ENCODE assay signal across 24 cellular contexts in genomic region chr14:38143170-38143569, GRCh38.
DNase-seq lines count a peak whose midpoint lies in the region; TF ChIP-seq lines count a peak whose summit lies in the region.
"Had no signal": no experiment of that assay in that cellular context is flagged by ENCODE, and none has a peak within 500 bp of the region (broad histone marks: within the 10 kb centered on the region; RNA-seq: fewer than 3 reads in every experiment).

No MANE protein-coding gene starts in this region.

- no peaks in the 10 kb centered on the region for H3K9me3 Mint-ChIP-seq in MCF 10A (ENCODE audit: unreplicated experiment)
- H3K9me3 Mint-ChIP-seq: nephron had no signal

- H3K9me3 ChIP-seq in mammary epithelial cell (replicated peaks; ENCODE audit: insufficient read depth, low read length) (peaks cover 9% of the 10 kb centered on the region), SK-N-MC (ENCODE audit: low read depth, low read length) (no peaks in the 10 kb centered on the region), vagina (no peaks in the 10 kb centered on the region)
- H3K9me3 ChIP-seq: SJSA1, spleen had no signal

- H3K36me3 Mint-ChIP-seq in MCF 10A (ENCODE audit: insufficient read depth, unreplicated experiment) = no peaks in the 10 kb centered on the region
- H3K36me3 Mint-ChIP-seq: activated CD8-positive, alpha-beta memory T cell treated with anti-CD3 and anti-CD28 coated beads, Interleukin-2, amount 10 ng/mL, durations not matched to agents 7 days and 5 days; CD14-positive monocyte; memory B cell had no signal

- BruUV-seq in MCF 10A (replicated peaks; lab: Mats Ljungman, UMichigan) (TSS peak; percentile 73), mammary epithelial cell (replicated peaks; lab: Mats Ljungman, UMichigan) (no TSS peak)

- no peak overlapping the region for H2AFZ ChIP-seq in mammary epithelial cell (ENCODE audit: low read depth, low read length)

- no peaks in the 10 kb centered on the region for H3K27me3 Mint-ChIP-seq in MCF 10A (ENCODE audit: insufficient read depth, unreplicated experiment)
- H3K27me3 Mint-ChIP-seq: activated CD4-positive, alpha-beta T cell treated with anti-CD3 and anti-CD28 coated beads for 36 hours; activated CD8-positive, alpha-beta memory T cell treated with anti-CD3 and anti-CD28 coated beads, Interleukin-2, amount 10 ng/mL, durations not matched to agents 7 days and 5 days; memory B cell; progenitor cell of endocrine pancreas had no signal

- dilution Hi-C loops in mammary epithelial cell (cut with HindIII; ENCODE audit: low sequenced_read_pairs) = no loop called here

- no peak for DNase-seq in MCF 10A (ENCODE audit: unreplicated experiment)
- no peak for DNase-seq in mammary epithelial cell
- peak; percentile 40 for DNase-seq in SK-N-MC (ENCODE audit: low read depth, low spot score)
- DNase-seq in fibroblast of peridontal ligament (ENCODE audit: extremely low read depth) = peak; percentile 25
- no peak for DNase-seq in mucosa of gallbladder (ENCODE audit: low spot score)
- no peak for DNase-seq in vagina (ENCODE audit: extremely low spot score in 2 of 2)
- DNase-seq in activated naive CD4-positive, alpha-beta T cell treated with anti-CD3 and anti-CD28 coated beads, Interleukin-2, amount 50 U/mL, for 16 hours = no peak
- no peak for DNase-seq in NCI-H82 treated with DMSO at 0.1 percent for 48 hours (lab: John Stamatoyannopoulos, UW; ENCODE audit: unreplicated experiment)
- DNase-seq: 8988T; activated CD4-positive, alpha-beta T cell treated with anti-CD3 and anti-CD28 coated beads for 36 hours; activated CD8-positive, alpha-beta memory T cell treated with anti-CD3 and anti-CD28 coated beads, Interleukin-2, amount 10 ng/mL, durations not matched to agents 7 days and 5 days; activated effector memory CD4-positive, alpha-beta T cell treated with Interleukin-2 at 50 U/mL for 16 hours; amniotic stem cell; caudate nucleus; DMS53; kidney; NCI-H2029 treated with DMSO at 0.1 percent for 48 hours; NCI-H510A; spleen had no signal

- TF ChIP-seq CTCF in MCF 10A (IDR thresholded peaks at IDR 0.05; ENCODE audit: unreplicated experiment) (no peak), mammary epithelial cell (conservative IDR thresholded peaks at IDR 0.05 in 1 of 2, IDR thresholded peaks at IDR 0.05 in 1 of 2; ENCODE audit: extremely low read depth in 1 of 2, insufficient read depth in 1 of 2, low read depth in 1 of 2, low read length in 2 of 2) (no peak), vagina (IDR thresholded peaks at IDR 0.05) (no peak)

- no peaks in the 10 kb centered on the region for H3K79me2 ChIP-seq in mammary epithelial cell (ENCODE audit: insufficient read depth, low read length)

- in situ Hi-C loops in mammary epithelial cell (cut with MboI; ENCODE audit: low sequenced_read_pairs in 2 of 2) = no loop called here

- H3K27ac ChIP-seq in mammary epithelial cell (ENCODE audit: insufficient read depth, low read depth, low read length) (no peak overlapping the region), SK-N-MC (peak overlapping the region; percentile 90), vagina (no peak overlapping the region)
- H3K27ac ChIP-seq: SJSA1 had no signal

- TF ChIP-seq POLR2A in vagina (IDR thresholded peaks at IDR 0.05) = no peak

- H3K4me1 ChIP-seq in mammary epithelial cell (ENCODE audit: insufficient read depth, low read length) (no peaks in the 10 kb centered on the region), vagina (peaks cover 6% of the 10 kb centered on the region)
- H3K4me1 ChIP-seq: spleen had no signal

- peak overlapping the region; percentile 9 for H3K4me3 Mint-ChIP-seq in MCF 10A (ENCODE audit: unreplicated experiment)
- H3K4me3 Mint-ChIP-seq: activated CD4-positive, alpha-beta T cell treated with anti-CD3 and anti-CD28 coated beads for 36 hours; activated CD8-positive, alpha-beta memory T cell treated with anti-CD3 and anti-CD28 coated beads, Interleukin-2, amount 10 ng/mL, durations not matched to agents 7 days and 5 days; CD14-positive monocyte; memory B cell; nephron had no signal

- WGBS in mammary epithelial cell (ENCODE audit: low coverage, missing lambda C conversion rate) = 48% methylated on average over 4 of the region's 4 CpGs

- intact Hi-C loops in MCF 10A (cut with micrococcal nuclease) (no loop called here), mammary epithelial cell (cut with micrococcal nuclease) (no loop called here), vagina (cut with DNase I) (no loop called here)

- peak overlapping the region; percentile 61 for H3K27ac Mint-ChIP-seq in MCF 10A (ENCODE audit: low read depth, unreplicated experiment)
- H3K27ac Mint-ChIP-seq: activated CD4-positive, alpha-beta T cell treated with anti-CD3 and anti-CD28 coated beads for 36 hours; activated CD8-positive, alpha-beta memory T cell treated with anti-CD3 and anti-CD28 coated beads, Interleukin-2, amount 10 ng/mL, durations not matched to agents 7 days and 5 days; CD14-positive monocyte; memory B cell; progenitor cell of endocrine pancreas had no signal

- no peak overlapping the region for H3K4me2 ChIP-seq in mammary epithelial cell (ENCODE audit: insufficient read depth, low read depth, low read length)

- CTCF ChIA-PET in MCF 10A (lab: Yijun Ruan, JAX) (interaction anchor here (0.6 kb wide), 1 partner anchor 127 kb away, joined by 3 read pairs; no protein-coding TSS in a partner anchor), mammary epithelial cell (lab: Charles Lee; ENCODE audit: low non-redundant PET) (no interaction called here)

- H3K4me1 Mint-ChIP-seq in MCF 10A (ENCODE audit: insufficient read depth, unreplicated experiment) = peaks cover 29% of the 10 kb centered on the region
- H3K4me1 Mint-ChIP-seq: activated CD8-positive, alpha-beta memory T cell treated with anti-CD3 and anti-CD28 coated beads, Interleukin-2, amount 10 ng/mL, durations not matched to agents 7 days and 5 days; CD14-positive monocyte; memory B cell had no signal

- H3K4me3 ChIP-seq in mammary epithelial cell (replicated peaks in 1 of 3; ENCODE audit: insufficient read depth in 1 of 3, low read depth in 2 of 3, low read length in 3 of 3) = no peak overlapping the region
- peak overlapping the region; percentile 73 for H3K4me3 ChIP-seq in SK-N-MC
- H3K4me3 ChIP-seq in vagina = no peak overlapping the region
- H3K4me3 ChIP-seq: SJSA1, spleen had no signal

- H3K36me3 ChIP-seq in mammary epithelial cell (ENCODE audit: insufficient read depth, low read length) (no peaks in the 10 kb centered on the region), SK-N-MC (ENCODE audit: insufficient read depth, low read length) (no peaks in the 10 kb centered on the region), vagina (no peaks in the 10 kb centered on the region)
- H3K36me3 ChIP-seq: SJSA1, spleen had no signal

- no peaks in the 10 kb centered on the region for H4K20me1 ChIP-seq in mammary epithelial cell (ENCODE audit: insufficient read depth, low read length)

- POLR2A ChIA-PET in MCF 10A (lab: Yijun Ruan, JAX) = interaction anchor here (0.6 to 1.6 kb wide), 5 partner anchors 14 to 54 kb away, joined by 3 to 4 read pairs (median 3); no protein-coding TSS in a partner anchor

- H3K9ac ChIP-seq in mammary epithelial cell (ENCODE audit: insufficient read depth, low read length) (no peak overlapping the region), SK-N-MC (ENCODE audit: insufficient read length) (peak overlapping the region; percentile 56)

- H3K27me3 ChIP-seq in mammary epithelial cell (ENCODE audit: insufficient read depth, low read length) (no peaks in the 10 kb centered on the region), vagina (no peaks in the 10 kb centered on the region)
- H3K27me3 ChIP-seq: SJSA1, spleen had no signal

Comparison
In these comparisons a context has a peak if more than half of its experiments do, and no peak if none do; other contexts are left out.
1. DNase-seq: peak in SK-N-MC (single experiment) and fibroblast of peridontal ligament (single experiment); none in MCF 10A (single experiment), mammary epithelial cell (single experiment), mucosa of gallbladder (single experiment), vagina (0 of 2), activated naive CD4-positive, alpha-beta T cell treated with anti-CD3 and anti-CD28 coated beads, Interleukin-2, amount 50 U/mL, for 16 hours (single experiment) and NCI-H82 treated with DMSO at 0.1 percent for 48 hours (single experiment).